In the genomic region with DNA sequence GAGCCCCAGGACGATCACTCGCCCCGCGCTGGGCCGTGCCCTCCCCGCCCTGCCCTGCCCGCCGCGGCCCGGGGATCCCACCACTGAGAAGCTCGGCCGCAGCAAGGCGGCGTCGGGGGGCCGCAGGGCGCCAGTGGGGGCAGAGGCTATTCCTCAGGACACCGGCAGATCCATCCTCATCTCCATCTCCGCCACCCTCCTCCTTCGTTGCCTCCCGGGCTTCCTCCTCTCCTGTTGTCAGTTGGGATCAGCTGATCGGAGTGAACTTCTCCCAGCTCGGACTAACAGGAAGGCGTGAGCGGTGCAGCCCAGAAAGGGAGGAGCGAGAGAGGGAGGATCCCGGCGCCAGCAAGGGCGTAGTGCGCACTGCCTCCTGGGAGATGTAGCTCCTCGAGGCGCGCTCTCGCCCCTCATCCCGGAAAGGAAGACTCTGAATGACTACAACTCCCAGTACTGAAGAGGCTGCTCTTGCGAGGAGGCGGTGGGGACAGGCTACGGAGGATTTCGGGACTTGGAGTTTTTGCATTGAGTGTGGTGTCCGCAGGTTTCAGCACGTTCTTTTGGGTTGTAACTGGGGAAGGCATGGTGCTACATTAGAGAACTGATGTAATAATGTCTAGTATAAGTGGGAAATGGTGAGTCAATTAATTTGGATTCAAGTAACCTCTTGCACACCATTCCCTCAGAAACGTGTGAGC, we compare ENCODE assay signal across 8 cellular contexts. TPM values are rescaled to one million over a fixed set of nuclear protein-coding genes. Genes with fewer than 3 reads are reported as not detected.
DNase-seq lines count a peak whose midpoint lies in the region; ATAC-seq and TF ChIP-seq lines count a peak whose summit lies in the region.

A gene with protein sequence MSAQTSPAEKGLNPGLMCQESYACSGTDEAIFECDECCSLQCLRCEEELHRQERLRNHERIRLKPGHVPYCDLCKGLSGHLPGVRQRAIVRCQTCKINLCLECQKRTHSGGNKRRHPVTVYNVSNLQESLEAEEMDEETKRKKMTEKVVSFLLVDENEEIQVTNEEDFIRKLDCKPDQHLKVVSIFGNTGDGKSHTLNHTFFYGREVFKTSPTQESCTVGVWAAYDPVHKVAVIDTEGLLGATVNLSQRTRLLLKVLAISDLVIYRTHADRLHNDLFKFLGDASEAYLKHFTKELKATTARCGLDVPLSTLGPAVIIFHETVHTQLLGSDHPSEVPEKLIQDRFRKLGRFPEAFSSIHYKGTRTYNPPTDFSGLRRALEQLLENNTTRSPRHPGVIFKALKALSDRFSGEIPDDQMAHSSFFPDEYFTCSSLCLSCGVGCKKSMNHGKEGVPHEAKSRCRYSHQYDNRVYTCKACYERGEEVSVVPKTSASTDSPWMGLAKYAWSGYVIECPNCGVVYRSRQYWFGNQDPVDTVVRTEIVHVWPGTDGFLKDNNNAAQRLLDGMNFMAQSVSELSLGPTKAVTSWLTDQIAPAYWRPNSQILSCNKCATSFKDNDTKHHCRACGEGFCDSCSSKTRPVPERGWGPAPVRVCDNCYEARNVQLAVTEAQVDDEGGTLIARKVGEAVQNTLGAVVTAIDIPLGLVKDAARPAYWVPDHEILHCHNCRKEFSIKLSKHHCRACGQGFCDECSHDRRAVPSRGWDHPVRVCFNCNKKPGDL (minus strand): TSS at position 262 of the 698 bp plus-strand sequence. CDS start 2,598 bp downstream, outside the sequence.

- H3K4me1 ChIP-seq in rectal smooth muscle tissue (ENCODE audit: control insufficient read depth, insufficient read depth, low read length) (peaks cover 9% of the 10 kb centered on the region), aorta (ENCODE audit: control insufficient read depth in 1 of 2, insufficient read depth in 2 of 2, low read length in 2 of 2) (peaks cover 0 to 2% of the 10 kb centered on the region in 2 donors)

- H3K27ac ChIP-seq in rectal smooth muscle tissue (ENCODE audit: low read depth, low read length), result peak within 1 kb of the TSS; percentile 80
- peak within 1 kb of the TSS in 1 of 2 donors; percentile 86 for H3K27ac ChIP-seq in aorta (ENCODE audit: low read depth in 1 of 2, low read length in 2 of 2)

- H3K36me3 ChIP-seq in rectal smooth muscle tissue (ENCODE audit: control insufficient read depth, insufficient read depth, low read length) (peaks cover 8% of the 10 kb centered on the region), aorta (ENCODE audit: control insufficient read depth in 1 of 2, insufficient read depth in 2 of 2, low read length in 1 of 2) (no peaks in the 10 kb centered on the region)

- H3K9ac ChIP-seq in rectal smooth muscle tissue (ENCODE audit: low read length), result peak within 1 kb of the TSS; percentile 57

- H3K4me3 ChIP-seq in rectal smooth muscle tissue (ENCODE audit: low read length), result peak within 1 kb of the TSS; percentile 74
- H3K4me3 ChIP-seq in aorta (ENCODE audit: low read length in 2 of 2), result peak within 1 kb of the TSS; percentile 80 to 97

- DNase-seq in NCI-H2029 (lab: John Stamatoyannopoulos, UW), result peak; percentile 88
- peak; percentile 89 for DNase-seq in T-helper 22 cell (ENCODE audit: low read depth)
- DNase-seq in astrocyte of the hippocampus (ENCODE audit: low read depth, low spot score), result peak; percentile 99
- DNase-seq in hepatic stellate cell (ENCODE audit: low spot score), result peak; percentile 96
- DNase-seq in aorta, result peak; percentile 99

- H3K27me3 ChIP-seq in rectal smooth muscle tissue (ENCODE audit: control insufficient read depth, insufficient read depth, low read length) (no peaks in the 10 kb centered on the region), aorta (ENCODE audit: control insufficient read depth in 1 of 2, insufficient read depth in 2 of 2, low read length in 1 of 2) (no peaks in the 10 kb centered on the region)

- TF ChIP-seq POLR2A in GM18505 (IDR thresholded peaks at IDR 0.05; ENCODE audit: borderline replicate concordance, extremely low read depth, insufficient read depth, insufficient read length), result peak; percentile 65

- intact Hi-C loops in aorta (cut with DNase I), result no loop called here

- 0% methylated on average over 25 to 42 of the region's 42 CpGs for WGBS in aorta, 2 donors

- ATAC-seq in GM18505 (IDR thresholded peaks at IDR 0.05; ENCODE audit: unreplicated experiment) (peak; percentile 91), HG02973 (IDR thresholded peaks at IDR 0.05; ENCODE audit: unreplicated experiment) (peak; percentile 95), aorta (ENCODE audit: low FRiP score) (peak; percentile 100)

- no peaks in the 10 kb centered on the region for H3K9me3 ChIP-seq in aorta (ENCODE audit: control insufficient read depth, low read length)

RNA-seq across cellular contexts. Expression of the gene that starts here (rescaled TPM):
- 10 to 100 TPM; 14.2 to 25.2 TPM for total RNA-seq in aorta
- 1 to 10 TPM; 4.8 to 9.6 TPM for polyA plus RNA-seq in aorta
